Comparison of ENCODE assay signal across 25 cellular contexts in the genomic region with DNA sequence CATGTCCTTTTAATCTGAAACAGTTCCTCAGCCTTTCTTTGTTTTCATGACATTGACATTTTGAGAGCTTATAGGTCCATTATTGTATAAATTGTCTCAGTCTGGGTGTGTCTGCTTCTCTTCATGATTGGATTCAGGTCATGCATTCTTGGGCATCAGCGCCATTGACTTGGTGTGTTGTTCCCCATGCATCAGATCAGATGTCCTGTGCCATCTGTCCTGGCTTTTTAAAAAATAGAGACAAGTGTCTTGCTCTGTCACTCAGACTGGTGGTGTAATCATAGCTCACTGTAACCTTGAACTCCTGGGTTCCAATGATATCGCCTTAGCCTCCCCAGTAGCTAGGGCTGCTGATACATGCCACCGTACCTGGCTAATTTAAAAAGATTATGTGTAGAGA. TPM values are rescaled to one million over a fixed set of nuclear protein-coding genes. Genes with fewer than 3 reads are reported as not detected.
DNase-seq lines count a peak whose midpoint lies in the region; ATAC-seq, FAIRE-seq and TF ChIP-seq lines count a peak whose summit lies in the region.
"Had no signal": no experiment of that assay in that cellular context is flagged by ENCODE, and none has a peak within 500 bp of the region (broad histone marks: within the 10 kb centered on the region; RNA-seq: fewer than 3 reads in every experiment).

No MANE protein-coding gene starts in this region.

- H3K4me1 Mint-ChIP-seq in activated T-cell treated with anti-CD3 and anti-CD28 coated beads, Interleukin-2, amount 50 U/mL, for 24 hours (ENCODE audit: low read depth), result peaks cover 53% of the 10 kb centered on the region
- peaks cover 56 to 91% of the 10 kb centered on the region in 2 donors for H3K4me1 Mint-ChIP-seq in stimulated activated naive B cell treated with anti-CD40 and anti-IgM and Interleukin-4, amounts not matched to agents 10 μg/mL and 1 μg/mL and 100 μg/mL, for 72 hours
- H3K4me1 Mint-ChIP-seq in endothelial cell (ENCODE audit: unreplicated experiment), result peaks cover 24% of the 10 kb centered on the region

- no peak overlapping the region for H3K23ac ChIP-seq in H1 (ENCODE audit: insufficient read length)

- FAIRE-seq in H1 (lab: Jason Lieb, UNC), result no peak
- FAIRE-seq: endometrium, TTC549 had no signal

- H2BK120ac ChIP-seq in H1 (replicated peaks; ENCODE audit: low read depth, low read length), result no peak overlapping the region

- no peak overlapping the region for H4K5ac ChIP-seq in H1 (ENCODE audit: insufficient read length, low read depth, low read length)

- peak; percentile 1 to 17 for ATAC-seq in stimulated activated naive B cell treated with anti-CD40 and anti-IgM and Interleukin-4, amounts not matched to agents 10 μg/mL and 1 μg/mL and 100 μg/mL, for 72 hours (replicated peaks)
- ATAC-seq: activated CD4-positive, alpha-beta T cell treated with anti-CD3 and anti-CD28 coated beads for 36 hours; left cardiac atrium had no signal

- no peaks in the 10 kb centered on the region for H3K9me3 ChIP-seq in H1 (ENCODE audit: insufficient read depth in 2 of 2, low read depth in 1 of 2, low read length in 1 of 2)
- H3K9me3 ChIP-seq: colonic mucosa had no signal

- H3K4ac ChIP-seq in H1 (replicated peaks; ENCODE audit: insufficient read length, low read depth, low read length), result no peak overlapping the region

- H3K18ac ChIP-seq in H1 (ENCODE audit: extremely low read depth, low read length), result no peak overlapping the region

- no peak overlapping the region for H3K4me3 Mint-ChIP-seq in activated T-cell treated with anti-CD3 and anti-CD28 coated beads, Interleukin-2, amount 50 U/mL, for 24 hours
- H3K4me3 Mint-ChIP-seq in stimulated activated naive B cell treated with anti-CD40 and anti-IgM and Interleukin-4, amounts not matched to agents 10 μg/mL and 1 μg/mL and 100 μg/mL, for 72 hours, result peak overlapping the region; percentile 72 to 80
- H3K4me3 Mint-ChIP-seq in endothelial cell (ENCODE audit: unreplicated experiment), result no peak overlapping the region
- H3K4me3 Mint-ChIP-seq: activated CD4-positive, alpha-beta T cell treated with anti-CD3 and anti-CD28 coated beads for 36 hours had no signal

- 91% methylated on average over 3 of the region's 3 CpGs; no CpG with 5 or more reads in 1 of the 2 experiments for WGBS in H1 (ENCODE audit: extremely low coverage in 1 of 2, insufficient coverage in 1 of 2, insufficient read length in 1 of 2, insufficient replicate concordance in 2 of 2, low coverage in 1 of 2, low lambda C conversion rate in 2 of 2, missing lambda C conversion rate in 1 of 2), 2 experiments

- no peak overlapping the region for H2BK15ac ChIP-seq in H1 (ENCODE audit: low read length)

- TF ChIP-seq RAD21 in H1 (IDR thresholded peaks at IDR 0.05 in 1 of 2, conservative IDR thresholded peaks at IDR 0.05 in 1 of 2; ENCODE audit: low read depth in 2 of 2, low read length in 2 of 2), result no peak

- no peak overlapping the region for H2AFZ ChIP-seq in H1 (ENCODE audit: low read length)

- 0 out of 2 replicates have a peak overlapping the region, but pooled peaks have one; percentile 80 for H2BK20ac ChIP-seq in H1 (ENCODE audit: low read length)

- H3K4me1 ChIP-seq in H1 (replicated peaks in 1 of 4; ENCODE audit: control insufficient read depth in 3 of 4, insufficient read depth in 4 of 4, low read length in 3 of 4), result peaks cover 0 to 29% (median 25%) of the 10 kb centered on the region in 4 experiments; a peak in 6 of 7 replicates

- no peak overlapping the region for H3K56ac ChIP-seq in H1 (replicated peaks; ENCODE audit: insufficient read length, low read depth, low read length)

- H3K14ac ChIP-seq in H1 (ENCODE audit: insufficient read length), result no peak overlapping the region

- H3K4me3 ChIP-seq in H1 (ENCODE audit: extremely low read depth in 1 of 4, insufficient read depth in 2 of 4, low read depth in 3 of 4, low read length in 4 of 4), result no peak overlapping the region
- H3K4me3 ChIP-seq: colonic mucosa had no signal

- no peak for TF ChIP-seq CTCF in H1 (IDR thresholded peaks at IDR 0.05; ENCODE audit: control extremely low read depth in 1 of 3, insufficient read depth in 1 of 3, low read depth in 1 of 3, low read length in 3 of 3)
- no peak for TF ChIP-seq CTCF in endothelial cell (IDR thresholded peaks at IDR 0.05; ENCODE audit: unreplicated experiment)

- H3K27me3 Mint-ChIP-seq in activated T-cell treated with anti-CD3 and anti-CD28 coated beads, Interleukin-2, amount 50 U/mL, for 24 hours, result no peaks in the 10 kb centered on the region
- no peaks in the 10 kb centered on the region for H3K27me3 Mint-ChIP-seq in stimulated activated naive B cell treated with anti-CD40 and anti-IgM and Interleukin-4, amounts not matched to agents 10 μg/mL and 1 μg/mL and 100 μg/mL, for 72 hours
- H3K27me3 Mint-ChIP-seq in endothelial cell (ENCODE audit: unreplicated experiment), result peaks cover 8% of the 10 kb centered on the region
- H3K27me3 Mint-ChIP-seq: activated CD4-positive, alpha-beta T cell treated with anti-CD3 and anti-CD28 coated beads for 36 hours; progenitor cell of endocrine pancreas had no signal

- TF ChIP-seq EP300 in H1 (IDR thresholded peaks at IDR 0.05; ENCODE audit: borderline replicate concordance in 1 of 2, low read depth in 2 of 2, low read length in 2 of 2), result no peak

- no peak overlapping the region for H3K4me2 ChIP-seq in H1 (ENCODE audit: insufficient read depth in 1 of 2, low read depth in 2 of 2, low read length in 2 of 2)

- CTCF ChIA-PET in H1 (lab: Charles Lee; ENCODE audit: partially characterized antibody), result interaction anchor here (0.5 to 2.2 kb wide), 7 partner anchors 8 to 66 kb away, joined by 3 to 6 read pairs (median 4); no protein-coding TSS in a partner anchor

- peaks cover 5% of the 10 kb centered on the region; the same call in 1 of the 2 replicates for H3K79me1 ChIP-seq in H1 (ENCODE audit: low read depth, low read length)

- H3K27me3 ChIP-seq in H1 (replicated peaks in 1 of 4; ENCODE audit: control insufficient read depth in 3 of 4, extremely low read depth in 1 of 4, insufficient read depth in 3 of 4, low read length in 3 of 4), result no peaks in the 10 kb centered on the region
- H3K27me3 ChIP-seq: colonic mucosa had no signal

- H3K79me2 ChIP-seq in H1 (ENCODE audit: control insufficient read depth in 1 of 2, insufficient read depth in 2 of 2, low read length in 2 of 2), result peaks cover 0 to 36% of the 10 kb centered on the region in 2 experiments; a peak in 2 of 4 replicates

- no peak overlapping the region for H4K8ac ChIP-seq in H1 (ENCODE audit: extremely low read depth, insufficient read depth, low read length)

- TF ChIP-seq POLR2A in H1 (IDR thresholded peaks at IDR 0.05; ENCODE audit: control extremely low read depth in 1 of 2, low read depth in 2 of 2, low read length in 2 of 2), result no peak

- POLR2A ChIA-PET in H1 (lab: Charles Lee; ENCODE audit: partially characterized antibody), result interaction anchor here (0.7 to 1.5 kb wide), 2 partner anchors 9 to 12 kb away, joined by 3 to 6 read pairs; no protein-coding TSS in a partner anchor

- H4K91ac ChIP-seq in H1 (replicated peaks; ENCODE audit: insufficient read length, low read length), result no peak overlapping the region

- H3K27ac Mint-ChIP-seq in activated T-cell treated with anti-CD3 and anti-CD28 coated beads, Interleukin-2, amount 50 U/mL, for 24 hours, result peak overlapping the region; percentile 18
- H3K27ac Mint-ChIP-seq in stimulated activated naive B cell treated with anti-CD40 and anti-IgM and Interleukin-4, amounts not matched to agents 10 μg/mL and 1 μg/mL and 100 μg/mL, for 72 hours, result peak overlapping the region; percentile 91
- no peak overlapping the region for H3K27ac Mint-ChIP-seq in endothelial cell (ENCODE audit: unreplicated experiment)
- H3K27ac Mint-ChIP-seq: activated CD4-positive, alpha-beta T cell treated with anti-CD3 and anti-CD28 coated beads for 36 hours; activated T-helper 2 cell treated with anti-CD3 and anti-CD28 coated beads, Interferon-gamma antibody, Interleukin-2, Interleukin-4, amounts not matched to agents 10 μg/mL and 5 μg/mL and 100 μg/mL, durations not matched to agents 14 hours and 24 hours and 36 hours; progenitor cell of endocrine pancreas had no signal

- no peak overlapping the region for H2BK5ac ChIP-seq in H1 (ENCODE audit: low read depth, low read length)

- no peak overlapping the region for H3K9ac ChIP-seq in H1 (replicated peaks in 1 of 4; ENCODE audit: extremely low read depth in 1 of 4, low read depth in 3 of 4, low read length in 3 of 4)

- no peaks in the 10 kb centered on the region for H3K9me3 Mint-ChIP-seq in activated T-cell treated with anti-CD3 and anti-CD28 coated beads, Interleukin-2, amount 50 U/mL, for 24 hours
- no peaks in the 10 kb centered on the region for H3K9me3 Mint-ChIP-seq in stimulated activated naive B cell treated with anti-CD40 and anti-IgM and Interleukin-4, amounts not matched to agents 10 μg/mL and 1 μg/mL and 100 μg/mL, for 72 hours
- H3K9me3 Mint-ChIP-seq in endothelial cell (ENCODE audit: unreplicated experiment), result no peaks in the 10 kb centered on the region
- H3K9me3 Mint-ChIP-seq: activated T-helper 2 cell treated with anti-CD3 and anti-CD28 coated beads, Interferon-gamma antibody, Interleukin-2, Interleukin-4, amounts not matched to agents 10 μg/mL and 5 μg/mL and 100 μg/mL, durations not matched to agents 14 hours and 24 hours and 36 hours had no signal

- H3K36me3 Mint-ChIP-seq in activated T-cell treated with anti-CD3 and anti-CD28 coated beads, Interleukin-2, amount 50 U/mL, for 24 hours (ENCODE audit: low read depth), result peaks cover 38% of the 10 kb centered on the region
- H3K36me3 Mint-ChIP-seq in stimulated activated naive B cell treated with anti-CD40 and anti-IgM and Interleukin-4, amounts not matched to agents 10 μg/mL and 1 μg/mL and 100 μg/mL, for 72 hours, result peaks cover 31 to 50% of the 10 kb centered on the region in 2 donors
- H3K36me3 Mint-ChIP-seq in endothelial cell (ENCODE audit: low read depth, unreplicated experiment), result peaks cover 4% of the 10 kb centered on the region

- no peak overlapping the region for H2BK12ac ChIP-seq in H1 (ENCODE audit: low read depth, low read length)

- no peak for DNase-seq in activated T-cell treated with anti-CD3 and anti-CD28 coated beads, Interleukin-2, amount 50 U/mL, for 24 hours
- no peak for DNase-seq in activated T-cell treated with anti-CD3 and anti-CD28 coated beads, Interleukin-2, amount 50 U/mL, for 48 hours
- DNase-seq in NCI-H2171 (lab: John Stamatoyannopoulos, UW), result peak; percentile 55
- no peak for DNase-seq in H1 (ENCODE audit: low read depth in 1 of 2, low spot score in 2 of 2)
- DNase-seq in stimulated activated naive B cell treated with anti-CD40 and anti-IgM and Interleukin-4, amounts not matched to agents 10 μg/mL and 1 μg/mL and 100 μg/mL, for 72 hours, result no peak
- DNase-seq in SKM-1 treated with dmso at 0.1 percent for 144 hours (lab: John Stamatoyannopoulos, UW; ENCODE audit: unreplicated experiment), result no peak
- no peak for DNase-seq in NCI-H1092 treated with DMSO at 0.1 percent for 48 hours (lab: John Stamatoyannopoulos, UW)
- no peak for DNase-seq in endothelial cell (ENCODE audit: low spot score)
- DNase-seq: activated CD4-positive, alpha-beta T cell treated with anti-CD3 and anti-CD28 coated beads for 36 hours; C1 segment of cervical spinal cord; colonic mucosa; DMS53; glutamatergic neuron; Karpas-422; left cardiac atrium; mesendoderm; NCI-H2029; NCI-H510A; stimulated activated CD4-positive, alpha-beta T cell treated with anti-CD3 and anti-CD28 coated beads, Interleukin-4, amount 100 ng/mL, for 4 hours; substantia nigra; SW 1271 had no signal

- H3K27ac ChIP-seq in H1 (ENCODE audit: low read depth, low read length), result no peak overlapping the region
- H3K27ac ChIP-seq: colonic mucosa had no signal

- H3K36me3 ChIP-seq in H1 (ENCODE audit: control insufficient read depth in 2 of 4, insufficient read depth in 4 of 4, low read length in 3 of 4), result no peaks in the 10 kb centered on the region
- H3K36me3 ChIP-seq: colonic mucosa had no signal

- peak overlapping the region; percentile 69; the same call in 1 of the 2 replicates for H2AK5ac ChIP-seq in H1 (ENCODE audit: low read depth, low read length)

- H4K20me1 ChIP-seq in H1 (replicated peaks in 1 of 2; ENCODE audit: control insufficient read depth in 1 of 2, insufficient read depth in 2 of 2, low read length in 2 of 2), result peaks cover 0 to 3% of the 10 kb centered on the region in 2 experiments

- H3K23me2 ChIP-seq in H1 (ENCODE audit: low read depth, low read length), result no peaks in the 10 kb centered on the region; the same call in 1 of the 2 replicates

RNA-seq across cellular contexts. Expression of gene TBC1D14, which starts 55.7 kb away (rescaled TPM):
- 48.2 and 49.7 TPM in 2 replicates for total RNA-seq in H1 (2021; fragmentation: NEBNext Ultra II Directional; extraction: Animal tissue kit (Norgen Biotek cat#: 25700))
- polyA plus RNA-seq in H1 (2011; rRNA removed), result 45.6 and 46.2 TPM in 2 replicates
- 49.8 TPM for polyA plus RNA-seq in H1 (2011; cell fraction: cytosol; rRNA removed)
- polyA plus RNA-seq in H1 (2011; cell fraction: nucleus; rRNA removed), result 47.4 TPM
- polyA plus RNA-seq in H1 (2012, experiment 1 of 2), result 38.7 to 43.8 TPM (median 41.7 TPM) in 4 replicates
- 21.9 TPM for polyA plus RNA-seq in H1 (2012, experiment 2 of 2)
- 24.2 TPM for polyA plus RNA-seq in H1 (2013, experiment 1 of 2)
- 25.4 TPM for polyA plus RNA-seq in H1 (2013, experiment 2 of 2)
- 51.5 and 51.9 TPM in 2 replicates for polyA minus RNA-seq in H1 (2011; rRNA and poly(A)+ RNA removed)
- 27.0 TPM for polyA minus RNA-seq in H1 (2011; cell fraction: cytosol; rRNA and poly(A)+ RNA removed)
- polyA minus RNA-seq in H1 (2011; cell fraction: nucleus; rRNA and poly(A)+ RNA removed), result 30.9 TPM
- 33.0 TPM for total RNA-seq in endothelial cell (ENCODE audit: unreplicated experiment)

Comparison
In these comparisons a context has a peak if more than half of its experiments do, and no peak if none do; other contexts are left out.
1. H3K4me3 Mint-ChIP-seq: peak in stimulated activated naive B cell treated with anti-CD40 and anti-IgM and Interleukin-4, amounts not matched to agents 10 μg/mL and 1 μg/mL and 100 μg/mL, for 72 hours (2 of 2); none in activated T-cell treated with anti-CD3 and anti-CD28 coated beads, Interleukin-2, amount 50 U/mL, for 24 hours (single experiment) and endothelial cell (single experiment).